In genomic region chr6:7726416-7727149, GRCh38 we compare ENCODE assay signal across 8 cellular contexts. TPM values are rescaled to one million over a fixed set of nuclear protein-coding genes. Genes with fewer than 3 reads are reported as not detected.
DNase-seq lines count a peak whose midpoint lies in the region; ATAC-seq, FAIRE-seq and TF ChIP-seq lines count a peak whose summit lies in the region.

No MANE protein-coding gene starts in this region.

- H3K9me3 ChIP-seq in WERI-Rb-1 (ENCODE audit: severe bottlenecking): no peaks in the 10 kb centered on the region
- H3K9me3 ChIP-seq in cardiac muscle cell (ENCODE audit: low read depth): no peaks in the 10 kb centered on the region

- H3K27me3 ChIP-seq in WERI-Rb-1 (ENCODE audit: insufficient read depth, low read depth, severe bottlenecking) (peaks cover 86% of the 10 kb centered on the region), cardiac muscle cell (peaks cover 95% of the 10 kb centered on the region)

- peak; percentile 59 for DNase-seq in activated CD4-positive, alpha-beta T cell treated with anti-CD3 and anti-CD28 coated beads, Interleukin-2, amount 10 ng/mL, durations not matched to agents 24 days and 14 days
- no peak for DNase-seq in activated CD4-positive, alpha-beta T cell treated with anti-CD3 and anti-CD28 coated beads for 4 hours
- peak; percentile 40 for DNase-seq in WERI-Rb-1
- peak; percentile 7 to 44 for DNase-seq in cardiac muscle cell (ENCODE audit: low read depth in 1 of 2, low spot score in 1 of 2)
- no peak for DNase-seq in retinal pigment epithelial cell (ENCODE audit: low read depth)
- DNase-seq in NCI-H2196 (lab: John Stamatoyannopoulos, UW; ENCODE audit: unreplicated experiment): no peak
- no peak for DNase-seq in H54 (ENCODE audit: insufficient read length, low spot score)

- H3K36me3 Mint-ChIP-seq in activated CD4-positive, alpha-beta T cell treated with anti-CD3 and anti-CD28 coated beads, Interleukin-2, amount 10 ng/mL, durations not matched to agents 24 days and 14 days (ENCODE audit: low read depth): no peaks in the 10 kb centered on the region

- TF ChIP-seq POLR2A in H54 (IDR thresholded peaks at IDR 0.05; ENCODE audit: low read depth, low read length): no peak

- peaks cover 74% of the 10 kb centered on the region for H3K27me3 Mint-ChIP-seq in activated CD4-positive, alpha-beta T cell treated with anti-CD3 and anti-CD28 coated beads, Interleukin-2, amount 10 ng/mL, durations not matched to agents 24 days and 14 days

- H3K27ac Mint-ChIP-seq in activated CD4-positive, alpha-beta T cell treated with anti-CD3 and anti-CD28 coated beads, Interleukin-2, amount 10 ng/mL, durations not matched to agents 24 days and 14 days: no peak overlapping the region

- no peaks in the 10 kb centered on the region for H3K36me3 ChIP-seq in WERI-Rb-1
- no peaks in the 10 kb centered on the region for H3K36me3 ChIP-seq in cardiac muscle cell

- no peak overlapping the region for H3K27ac ChIP-seq in WERI-Rb-1
- no peak overlapping the region for H3K27ac ChIP-seq in cardiac muscle cell

- peak overlapping the region; percentile 87 for H3K4me3 Mint-ChIP-seq in activated CD4-positive, alpha-beta T cell treated with anti-CD3 and anti-CD28 coated beads, Interleukin-2, amount 10 ng/mL, durations not matched to agents 24 days and 14 days

- H3K4me1 ChIP-seq in cardiac muscle cell (ENCODE audit: low read depth): peaks cover 5% of the 10 kb centered on the region

- TF ChIP-seq CTCF in WERI-Rb-1 (IDR thresholded peaks at IDR 0.05; ENCODE audit: low read depth, low read length): no peak
- no peak for TF ChIP-seq CTCF in cardiac muscle cell (IDR thresholded peaks at IDR 0.05; ENCODE audit: low read depth, low read length)
- TF ChIP-seq CTCF in retinal pigment epithelial cell (conservative IDR thresholded peaks at IDR 0.05; ENCODE audit: low read depth, low read length): no peak

- FAIRE-seq in H54 (lab: Jason Lieb, UNC): no peak

- H3K4me1 Mint-ChIP-seq in activated CD4-positive, alpha-beta T cell treated with anti-CD3 and anti-CD28 coated beads, Interleukin-2, amount 10 ng/mL, durations not matched to agents 24 days and 14 days: peaks cover 20% of the 10 kb centered on the region

- H3K4me3 ChIP-seq in WERI-Rb-1 (ENCODE audit: low read depth, low read length) (peak overlapping the region; percentile 43), cardiac muscle cell (peak overlapping the region; percentile 40), retinal pigment epithelial cell (ENCODE audit: low read length) (peak overlapping the region; percentile 73)

- intact Hi-C loops in activated CD4-positive, alpha-beta T cell treated with anti-CD3 and anti-CD28 coated beads, Interleukin-2, amount 10 ng/mL, durations not matched to agents 24 days and 14 days (cut with micrococcal nuclease): loop anchor here (1.0 to 10.0 kb wide), 3 partner anchors 182 to 708 kb away; partner anchors contain the start of genes BLOC1S5, DSP and SLC35B3

- H3K9me3 Mint-ChIP-seq in activated CD4-positive, alpha-beta T cell treated with anti-CD3 and anti-CD28 coated beads, Interleukin-2, amount 10 ng/mL, durations not matched to agents 24 days and 14 days: no peaks in the 10 kb centered on the region

- ATAC-seq in HG03025 (IDR thresholded peaks at IDR 0.05; ENCODE audit: low FRiP score, unreplicated experiment): peak; percentile 14

RNA-seq across cellular contexts. Expression of gene BMP6, which starts 0.7 kb away (rescaled TPM):
- 0.50 and 0.56 TPM in 2 replicates for total RNA-seq in activated CD4-positive, alpha-beta T cell treated with anti-CD3 and anti-CD28 coated beads, Interleukin-2, amount 10 ng/mL, durations not matched to agents 24 days and 14 days
- 0.74 TPM in 1 of 2 replicates, not detected in the other for total RNA-seq in cardiac muscle cell
- polyA plus RNA-seq in cardiac muscle cell: not detected in 2 replicates

Comparison
In these comparisons a context has a peak if more than half of its experiments do, and no peak if none do; other contexts are left out.
1. DNase-seq: peak in activated CD4-positive, alpha-beta T cell treated with anti-CD3 and anti-CD28 coated beads, Interleukin-2, amount 10 ng/mL, durations not matched to agents 24 days and 14 days (single experiment), WERI-Rb-1 (single experiment) and cardiac muscle cell (2 of 2); none in activated CD4-positive, alpha-beta T cell treated with anti-CD3 and anti-CD28 coated beads for 4 hours (0 of 2), retinal pigment epithelial cell (single experiment), NCI-H2196 (single experiment) and H54 (single experiment).
2. Peak in every context shown above with its lines, with median percentiles within 50 percentile points of each other: H3K4me3 ChIP-seq.